Comparison of ENCODE assay signal across 1 cellular context in the genomic region with DNA sequence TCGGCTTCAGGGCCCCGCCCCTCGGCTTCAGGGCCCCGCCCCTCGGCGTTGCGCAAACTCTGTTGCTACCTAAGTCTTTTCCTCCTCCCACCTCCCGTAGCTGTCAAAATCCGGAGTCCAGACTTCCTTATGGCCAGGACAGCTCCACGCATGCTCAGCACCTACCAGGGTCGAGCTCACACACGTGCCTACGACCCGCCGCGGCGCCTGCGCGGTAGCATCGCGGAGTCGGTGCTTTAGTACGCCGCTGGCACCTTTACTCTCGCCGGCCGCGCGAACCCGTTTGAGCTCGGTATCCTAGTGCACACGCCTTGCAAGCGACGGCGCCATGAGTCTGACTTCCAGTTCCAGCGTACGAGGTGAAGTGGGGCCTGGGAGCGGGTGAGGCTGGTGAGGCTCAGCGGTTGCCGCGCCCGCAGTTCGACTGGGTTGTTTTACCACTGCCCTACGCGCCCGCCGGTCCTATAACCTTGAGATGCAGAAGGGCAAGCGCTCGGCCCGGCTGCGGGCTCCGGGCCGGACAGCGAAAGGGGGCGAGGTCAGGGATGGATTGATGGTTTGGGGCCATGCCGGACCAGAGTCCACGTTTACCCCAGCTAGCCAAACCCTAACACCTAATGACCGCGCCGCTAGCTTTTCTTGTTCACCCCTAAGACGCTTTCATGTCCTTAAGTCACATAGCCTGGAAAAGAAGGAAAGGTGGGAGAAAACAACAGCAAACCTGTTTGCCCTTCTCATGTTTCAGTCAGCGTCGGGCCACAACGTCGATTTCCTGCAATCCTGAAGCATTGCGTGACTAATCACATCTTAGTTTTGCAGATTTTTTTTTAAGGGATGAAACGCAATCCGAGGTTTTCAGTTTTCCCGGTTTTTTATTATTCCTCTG.
TF ChIP-seq lines count a peak whose summit lies in the region.

A gene (plus strand): TSS at position 217 of the 886 bp plus-strand sequence. CDS start 112 bp downstream, at position 329.

TF ChIP-seq in K562, 482 proteins besides CTCF, POLR2A, EP300 and RAD21 (continued from another document and continues in another):
- TF ChIP-seq ZNF212 (CRISPR knock-in tag; IDR thresholded peaks at IDR 0.05): no peak
- TF ChIP-seq SNIP1 (IDR thresholded peaks at IDR 0.05; ENCODE audit: low read depth): peak; percentile 76; the same call in 1 of the 2 replicates
- TF ChIP-seq, protein P1, sequence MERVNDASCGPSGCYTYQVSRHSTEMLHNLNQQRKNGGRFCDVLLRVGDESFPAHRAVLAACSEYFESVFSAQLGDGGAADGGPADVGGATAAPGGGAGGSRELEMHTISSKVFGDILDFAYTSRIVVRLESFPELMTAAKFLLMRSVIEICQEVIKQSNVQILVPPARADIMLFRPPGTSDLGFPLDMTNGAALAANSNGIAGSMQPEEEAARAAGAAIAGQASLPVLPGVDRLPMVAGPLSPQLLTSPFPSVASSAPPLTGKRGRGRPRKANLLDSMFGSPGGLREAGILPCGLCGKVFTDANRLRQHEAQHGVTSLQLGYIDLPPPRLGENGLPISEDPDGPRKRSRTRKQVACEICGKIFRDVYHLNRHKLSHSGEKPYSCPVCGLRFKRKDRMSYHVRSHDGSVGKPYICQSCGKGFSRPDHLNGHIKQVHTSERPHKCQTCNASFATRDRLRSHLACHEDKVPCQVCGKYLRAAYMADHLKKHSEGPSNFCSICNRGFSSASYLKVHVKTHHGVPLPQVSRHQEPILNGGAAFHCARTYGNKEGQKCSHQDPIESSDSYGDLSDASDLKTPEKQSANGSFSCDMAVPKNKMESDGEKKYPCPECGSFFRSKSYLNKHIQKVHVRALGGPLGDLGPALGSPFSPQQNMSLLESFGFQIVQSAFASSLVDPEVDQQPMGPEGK (CRISPR knock-in tag; IDR thresholded peaks at IDR 0.05; ENCODE audit: borderline replicate concordance): no peak
- peak; percentile 51; the same call in 1 of the 2 replicates for TF ChIP-seq ZBTB7A (IDR thresholded peaks at IDR 0.05; ENCODE audit: borderline replicate concordance, control insufficient read depth, low read depth, low read length)
- peak; percentile 29 for TF ChIP-seq ETV1 (tag; conservative IDR thresholded peaks at IDR 0.05; ENCODE audit: low read depth)
- TF ChIP-seq, protein P2, sequence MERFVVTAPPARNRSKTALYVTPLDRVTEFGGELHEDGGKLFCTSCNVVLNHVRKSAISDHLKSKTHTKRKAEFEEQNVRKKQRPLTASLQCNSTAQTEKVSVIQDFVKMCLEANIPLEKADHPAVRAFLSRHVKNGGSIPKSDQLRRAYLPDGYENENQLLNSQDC (CRISPR knock-in tag; IDR thresholded peaks at IDR 0.05): peak; percentile 36; the same call in 1 of the 2 replicates
- TF ChIP-seq, protein P3, sequence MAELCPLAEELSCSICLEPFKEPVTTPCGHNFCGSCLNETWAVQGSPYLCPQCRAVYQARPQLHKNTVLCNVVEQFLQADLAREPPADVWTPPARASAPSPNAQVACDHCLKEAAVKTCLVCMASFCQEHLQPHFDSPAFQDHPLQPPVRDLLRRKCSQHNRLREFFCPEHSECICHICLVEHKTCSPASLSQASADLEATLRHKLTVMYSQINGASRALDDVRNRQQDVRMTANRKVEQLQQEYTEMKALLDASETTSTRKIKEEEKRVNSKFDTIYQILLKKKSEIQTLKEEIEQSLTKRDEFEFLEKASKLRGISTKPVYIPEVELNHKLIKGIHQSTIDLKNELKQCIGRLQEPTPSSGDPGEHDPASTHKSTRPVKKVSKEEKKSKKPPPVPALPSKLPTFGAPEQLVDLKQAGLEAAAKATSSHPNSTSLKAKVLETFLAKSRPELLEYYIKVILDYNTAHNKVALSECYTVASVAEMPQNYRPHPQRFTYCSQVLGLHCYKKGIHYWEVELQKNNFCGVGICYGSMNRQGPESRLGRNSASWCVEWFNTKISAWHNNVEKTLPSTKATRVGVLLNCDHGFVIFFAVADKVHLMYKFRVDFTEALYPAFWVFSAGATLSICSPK (IDR thresholded peaks at IDR 0.05; ENCODE audit: borderline replicate concordance): 0 out of 2 replicates have a peak, but pooled peaks have one; percentile 62
- TF ChIP-seq CEBPB (tag; IDR thresholded peaks at IDR 0.05): peak; percentile 99
- TF ChIP-seq, protein P4, sequence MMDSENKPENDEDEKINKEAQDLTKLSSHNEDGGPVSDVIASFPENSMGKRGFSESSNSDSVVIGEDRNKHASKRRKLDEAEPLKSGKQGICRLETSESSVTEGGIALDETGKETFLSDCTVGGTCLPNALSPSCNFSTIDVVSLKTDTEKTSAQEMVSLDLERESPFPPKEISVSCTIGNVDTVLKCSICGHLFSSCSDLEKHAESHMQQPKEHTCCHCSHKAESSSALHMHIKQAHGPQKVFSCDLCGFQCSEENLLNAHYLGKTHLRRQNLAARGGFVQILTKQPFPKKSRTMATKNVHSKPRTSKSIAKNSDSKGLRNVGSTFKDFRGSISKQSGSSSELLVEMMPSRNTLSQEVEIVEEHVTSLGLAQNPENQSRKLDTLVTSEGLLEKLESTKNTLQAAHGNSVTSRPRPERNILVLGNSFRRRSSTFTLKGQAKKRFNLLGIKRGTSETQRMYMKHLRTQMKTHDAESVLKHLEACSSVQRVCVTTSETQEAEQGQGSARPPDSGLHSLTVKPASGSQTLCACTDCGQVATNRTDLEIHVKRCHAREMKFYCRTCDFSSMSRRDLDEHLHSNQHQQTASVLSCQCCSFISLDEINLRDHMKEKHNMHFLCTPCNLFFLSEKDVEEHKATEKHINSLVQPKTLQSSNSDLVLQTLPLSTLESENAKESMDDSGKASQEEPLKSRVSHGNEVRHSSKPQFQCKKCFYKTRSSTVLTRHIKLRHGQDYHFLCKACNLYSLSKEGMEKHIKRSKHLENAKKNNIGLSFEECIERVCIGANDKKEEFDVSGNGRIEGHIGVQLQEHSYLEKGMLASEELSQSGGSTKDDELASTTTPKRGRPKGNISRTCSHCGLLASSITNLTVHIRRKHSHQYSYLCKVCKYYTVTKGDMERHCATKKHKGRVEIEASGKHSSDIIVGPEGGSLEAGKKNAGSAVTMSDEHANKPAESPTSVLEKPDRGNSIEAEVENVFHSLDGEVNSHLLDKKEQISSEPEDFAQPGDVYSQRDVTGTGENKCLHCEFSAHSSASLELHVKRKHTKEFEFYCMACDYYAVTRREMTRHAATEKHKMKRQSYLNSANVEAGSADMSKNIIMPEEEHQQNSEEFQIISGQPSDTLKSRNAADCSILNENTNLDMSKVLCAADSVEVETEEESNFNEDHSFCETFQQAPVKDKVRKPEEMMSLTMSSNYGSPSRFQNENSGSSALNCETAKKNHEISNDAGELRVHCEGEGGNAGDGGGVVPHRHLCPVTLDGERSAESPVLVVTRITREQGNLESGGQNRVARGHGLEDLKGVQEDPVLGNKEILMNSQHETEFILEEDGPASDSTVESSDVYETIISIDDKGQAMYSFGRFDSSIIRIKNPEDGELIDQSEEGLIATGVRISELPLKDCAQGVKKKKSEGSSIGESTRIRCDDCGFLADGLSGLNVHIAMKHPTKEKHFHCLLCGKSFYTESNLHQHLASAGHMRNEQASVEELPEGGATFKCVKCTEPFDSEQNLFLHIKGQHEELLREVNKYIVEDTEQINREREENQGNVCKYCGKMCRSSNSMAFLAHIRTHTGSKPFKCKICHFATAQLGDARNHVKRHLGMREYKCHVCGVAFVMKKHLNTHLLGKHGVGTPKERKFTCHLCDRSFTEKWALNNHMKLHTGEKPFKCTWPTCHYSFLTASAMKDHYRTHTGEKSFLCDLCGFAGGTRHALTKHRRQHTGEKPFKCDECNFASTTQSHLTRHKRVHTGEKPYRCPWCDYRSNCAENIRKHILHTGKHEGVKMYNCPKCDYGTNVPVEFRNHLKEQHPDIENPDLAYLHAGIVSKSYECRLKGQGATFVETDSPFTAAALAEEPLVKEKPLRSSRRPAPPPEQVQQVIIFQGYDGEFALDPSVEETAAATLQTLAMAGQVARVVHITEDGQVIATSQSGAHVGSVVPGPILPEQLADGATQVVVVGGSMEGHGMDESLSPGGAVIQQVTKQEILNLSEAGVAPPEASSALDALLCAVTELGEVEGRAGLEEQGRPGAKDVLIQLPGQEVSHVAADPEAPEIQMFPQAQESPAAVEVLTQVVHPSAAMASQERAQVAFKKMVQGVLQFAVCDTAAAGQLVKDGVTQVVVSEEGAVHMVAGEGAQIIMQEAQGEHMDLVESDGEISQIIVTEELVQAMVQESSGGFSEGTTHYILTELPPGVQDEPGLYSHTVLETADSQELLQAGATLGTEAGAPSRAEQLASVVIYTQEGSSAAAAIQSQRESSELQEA (IDR thresholded peaks at IDR 0.05; ENCODE audit: low read depth): peak; percentile 84
- TF ChIP-seq ETS2 (tag; IDR thresholded peaks at IDR 0.05; ENCODE audit: borderline replicate concordance, poor library complexity, severe bottlenecking): no peak
- TF ChIP-seq, protein P5, sequence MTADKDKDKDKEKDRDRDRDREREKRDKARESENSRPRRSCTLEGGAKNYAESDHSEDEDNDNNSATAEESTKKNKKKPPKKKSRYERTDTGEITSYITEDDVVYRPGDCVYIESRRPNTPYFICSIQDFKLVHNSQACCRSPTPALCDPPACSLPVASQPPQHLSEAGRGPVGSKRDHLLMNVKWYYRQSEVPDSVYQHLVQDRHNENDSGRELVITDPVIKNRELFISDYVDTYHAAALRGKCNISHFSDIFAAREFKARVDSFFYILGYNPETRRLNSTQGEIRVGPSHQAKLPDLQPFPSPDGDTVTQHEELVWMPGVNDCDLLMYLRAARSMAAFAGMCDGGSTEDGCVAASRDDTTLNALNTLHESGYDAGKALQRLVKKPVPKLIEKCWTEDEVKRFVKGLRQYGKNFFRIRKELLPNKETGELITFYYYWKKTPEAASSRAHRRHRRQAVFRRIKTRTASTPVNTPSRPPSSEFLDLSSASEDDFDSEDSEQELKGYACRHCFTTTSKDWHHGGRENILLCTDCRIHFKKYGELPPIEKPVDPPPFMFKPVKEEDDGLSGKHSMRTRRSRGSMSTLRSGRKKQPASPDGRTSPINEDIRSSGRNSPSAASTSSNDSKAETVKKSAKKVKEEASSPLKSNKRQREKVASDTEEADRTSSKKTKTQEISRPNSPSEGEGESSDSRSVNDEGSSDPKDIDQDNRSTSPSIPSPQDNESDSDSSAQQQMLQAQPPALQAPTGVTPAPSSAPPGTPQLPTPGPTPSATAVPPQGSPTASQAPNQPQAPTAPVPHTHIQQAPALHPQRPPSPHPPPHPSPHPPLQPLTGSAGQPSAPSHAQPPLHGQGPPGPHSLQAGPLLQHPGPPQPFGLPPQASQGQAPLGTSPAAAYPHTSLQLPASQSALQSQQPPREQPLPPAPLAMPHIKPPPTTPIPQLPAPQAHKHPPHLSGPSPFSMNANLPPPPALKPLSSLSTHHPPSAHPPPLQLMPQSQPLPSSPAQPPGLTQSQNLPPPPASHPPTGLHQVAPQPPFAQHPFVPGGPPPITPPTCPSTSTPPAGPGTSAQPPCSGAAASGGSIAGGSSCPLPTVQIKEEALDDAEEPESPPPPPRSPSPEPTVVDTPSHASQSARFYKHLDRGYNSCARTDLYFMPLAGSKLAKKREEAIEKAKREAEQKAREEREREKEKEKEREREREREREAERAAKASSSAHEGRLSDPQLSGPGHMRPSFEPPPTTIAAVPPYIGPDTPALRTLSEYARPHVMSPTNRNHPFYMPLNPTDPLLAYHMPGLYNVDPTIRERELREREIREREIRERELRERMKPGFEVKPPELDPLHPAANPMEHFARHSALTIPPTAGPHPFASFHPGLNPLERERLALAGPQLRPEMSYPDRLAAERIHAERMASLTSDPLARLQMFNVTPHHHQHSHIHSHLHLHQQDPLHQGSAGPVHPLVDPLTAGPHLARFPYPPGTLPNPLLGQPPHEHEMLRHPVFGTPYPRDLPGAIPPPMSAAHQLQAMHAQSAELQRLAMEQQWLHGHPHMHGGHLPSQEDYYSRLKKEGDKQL (CRISPR knock-in tag; IDR thresholded peaks at IDR 0.05; ENCODE audit: borderline replicate concordance): no peak
- TF ChIP-seq MXI1 (IDR thresholded peaks at IDR 0.05; ENCODE audit: low read depth, low read length): peak; percentile 89
- no peak for TF ChIP-seq MCM5 (IDR thresholded peaks at IDR 0.05; ENCODE audit: low read depth)
- TF ChIP-seq, protein P6, sequence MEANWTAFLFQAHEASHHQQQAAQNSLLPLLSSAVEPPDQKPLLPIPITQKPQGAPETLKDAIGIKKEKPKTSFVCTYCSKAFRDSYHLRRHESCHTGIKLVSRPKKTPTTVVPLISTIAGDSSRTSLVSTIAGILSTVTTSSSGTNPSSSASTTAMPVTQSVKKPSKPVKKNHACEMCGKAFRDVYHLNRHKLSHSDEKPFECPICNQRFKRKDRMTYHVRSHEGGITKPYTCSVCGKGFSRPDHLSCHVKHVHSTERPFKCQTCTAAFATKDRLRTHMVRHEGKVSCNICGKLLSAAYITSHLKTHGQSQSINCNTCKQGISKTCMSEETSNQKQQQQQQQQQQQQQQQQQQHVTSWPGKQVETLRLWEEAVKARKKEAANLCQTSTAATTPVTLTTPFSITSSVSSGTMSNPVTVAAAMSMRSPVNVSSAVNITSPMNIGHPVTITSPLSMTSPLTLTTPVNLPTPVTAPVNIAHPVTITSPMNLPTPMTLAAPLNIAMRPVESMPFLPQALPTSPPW (CRISPR knock-in tag; IDR thresholded peaks at IDR 0.05): peak; percentile 39; the same call in 1 of the 2 replicates
- TF ChIP-seq PHF20 (IDR thresholded peaks at IDR 0.05; ENCODE audit: partially characterized antibody): peak; percentile 67
- peak; percentile 94 for TF ChIP-seq POLR2G (IDR thresholded peaks at IDR 0.05; ENCODE audit: low read depth, low read length)
- TF ChIP-seq ZNF431 (CRISPR knock-in tag; IDR thresholded peaks at IDR 0.05): 0 out of 2 replicates have a peak, but pooled peaks have one; percentile 28
- TF ChIP-seq NRF1 (conservative IDR thresholded peaks at IDR 0.05 in 1 of 2, IDR thresholded peaks at IDR 0.05 in 1 of 2): peak; percentile 99 to 100
- 0 out of 2 replicates have a peak, but pooled peaks have one; percentile 29 for TF ChIP-seq PHTF2 (CRISPR knock-in tag; IDR thresholded peaks at IDR 0.05)
- peak; percentile 59; the same call in 1 of the 2 replicates for TF ChIP-seq C11orf30 (IDR thresholded peaks at IDR 0.05; ENCODE audit: low read depth)
- TF ChIP-seq DPF2 (IDR thresholded peaks at IDR 0.05): peak; percentile 30; the same call in 1 of the 2 replicates
- TF ChIP-seq TCFL5 (CRISPR knock-in tag; conservative IDR thresholded peaks at IDR 0.05): no peak
- TF ChIP-seq SP1 (CRISPR knock-in tag; IDR thresholded peaks at IDR 0.05): peak; percentile 89
- TF ChIP-seq, protein P7, sequence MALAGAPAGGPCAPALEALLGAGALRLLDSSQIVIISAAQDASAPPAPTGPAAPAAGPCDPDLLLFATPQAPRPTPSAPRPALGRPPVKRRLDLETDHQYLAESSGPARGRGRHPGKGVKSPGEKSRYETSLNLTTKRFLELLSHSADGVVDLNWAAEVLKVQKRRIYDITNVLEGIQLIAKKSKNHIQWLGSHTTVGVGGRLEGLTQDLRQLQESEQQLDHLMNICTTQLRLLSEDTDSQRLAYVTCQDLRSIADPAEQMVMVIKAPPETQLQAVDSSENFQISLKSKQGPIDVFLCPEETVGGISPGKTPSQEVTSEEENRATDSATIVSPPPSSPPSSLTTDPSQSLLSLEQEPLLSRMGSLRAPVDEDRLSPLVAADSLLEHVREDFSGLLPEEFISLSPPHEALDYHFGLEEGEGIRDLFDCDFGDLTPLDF (CRISPR knock-in tag; IDR thresholded peaks at IDR 0.05): 0 out of 2 replicates have a peak, but pooled peaks have one; percentile 15
- no peak for TF ChIP-seq ZFPM2 (CRISPR knock-in tag; IDR thresholded peaks at IDR 0.05)
- TF ChIP-seq HMGN3 (IDR thresholded peaks at IDR 0.05; ENCODE audit: borderline replicate concordance, extremely low read depth, insufficient read length, low read depth, low read length): peak; percentile 80
